In the genomic region with DNA sequence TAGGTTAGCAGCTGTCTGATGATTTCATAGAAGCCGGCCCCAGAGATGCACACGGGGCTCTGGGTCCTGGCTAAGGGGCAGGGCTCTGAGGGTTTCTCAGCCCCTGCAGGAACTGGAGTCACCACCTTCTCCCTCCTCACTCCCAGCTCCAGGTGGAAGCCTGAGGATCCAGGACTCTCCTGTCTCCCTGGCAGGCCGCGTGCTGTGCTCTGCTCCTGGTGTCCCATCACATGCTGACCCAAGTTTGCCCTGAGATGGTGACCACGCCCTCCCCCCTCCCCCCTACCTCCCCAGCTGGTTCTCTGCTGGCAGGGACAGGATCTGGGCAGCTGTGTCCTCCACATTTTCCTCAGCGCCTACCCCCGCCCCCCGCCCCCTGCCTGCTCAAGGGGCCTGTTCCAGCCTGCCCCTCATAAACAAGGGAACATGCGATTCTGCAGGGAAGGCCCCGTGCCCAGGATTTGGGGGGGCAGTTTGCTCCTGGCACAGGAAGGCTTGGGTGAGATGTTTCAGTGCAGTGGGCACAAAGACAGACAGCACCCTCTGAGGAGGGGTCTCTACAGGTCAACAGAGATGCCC, we compare ENCODE assay signal across 23 cellular contexts.
A peak's percentile ranks its signal among the peaks of the same experiment; 100 is the strongest.
DNase-seq lines count a peak whose midpoint lies in the region; ATAC-seq and TF ChIP-seq lines count a peak whose summit lies in the region.
"Had no signal": no experiment of that assay in that cellular context is flagged by ENCODE, and none has a peak within 500 bp of the region (broad histone marks: within the 10 kb centered on the region; RNA-seq: fewer than 3 reads in every experiment).

No MANE protein-coding gene starts in this region.

- WGBS in ovary, 3 donors: 44 to 69% (median 50%) methylated on average over 9 to 10 of the region's 10 CpGs

- peaks cover 49% of the 10 kb centered on the region for H3K4me1 Mint-ChIP-seq in brain
- H3K4me1 Mint-ChIP-seq: activated naive CD4-positive, alpha-beta T cell treated with anti-CD3 and anti-CD28 coated beads, Interleukin-2, amount 50 U/mL, for 24 hours had no signal

- no peak overlapping the region for H3K4me3 ChIP-seq in ovary
- H3K4me3 ChIP-seq: ascending aorta, Peyer's patch, tibial artery had no signal

- H3K27me3 ChIP-seq in ovary: no peaks in the 10 kb centered on the region
- H3K27me3 ChIP-seq: ascending aorta, Peyer's patch, tibial artery had no signal

- H3K4me1 ChIP-seq in ovary (ENCODE audit: insufficient read depth): peaks cover 30% of the 10 kb centered on the region
- H3K4me1 ChIP-seq: ascending aorta, Peyer's patch had no signal

- no peak for TF ChIP-seq EP300 in ovary (IDR thresholded peaks at IDR 0.05)

- DNase-seq in DMS79 treated with DMSO at 0.1 percent for 48 hours (lab: John Stamatoyannopoulos, UW) (peak; percentile 36), NCI-H1105 (lab: John Stamatoyannopoulos, UW) (peak; percentile 64), ovary (peak in 1 of 5 donors; percentile 59), T-helper 9 cell (no peak)
- DNase-seq: activated CD4-positive, CD25-positive, alpha-beta regulatory T cell treated with anti-CD3 and anti-CD28 coated beads, Interleukin-2, amount 50 U/mL, for 72 hours; activated T-cell treated with anti-CD3 and anti-CD28 coated beads, Interleukin-2, amount 50 U/mL, for 48 hours; CD4-positive, alpha-beta T cell; DMS53; H9; kidney glomerular epithelial cell; mesenchymal stem cell; NCI-H146; NCI-H345; Peyer's patch; stimulated activated CD4-positive, alpha-beta T cell treated with anti-CD3 and anti-CD28 coated beads, Interleukin-1b, Interleukin-23, amount 100 ng/mL, for 48 hours; stimulated activated naive CD8-positive, alpha-beta T cell treated with anti-CD3 and anti-CD28 coated beads, Interleukin-15, Interleukin-2, amounts not matched to agents 100 U/mL and 50 U/mL, for 24 hours; tibial artery had no signal

- intact Hi-C loops in ovary (cut with DNase I): no loop called here

- TF ChIP-seq POLR2A in ovary (IDR thresholded peaks at IDR 0.05): no peak

- peaks cover 4% of the 10 kb centered on the region for H3K27me3 Mint-ChIP-seq in brain

- H3K27ac Mint-ChIP-seq in brain: peak overlapping the region; percentile 51 to 78 (median 73)
- H3K27ac Mint-ChIP-seq: activated naive CD4-positive, alpha-beta T cell treated with anti-CD3 and anti-CD28 coated beads, Interleukin-2, amount 50 U/mL, for 24 hours; CD4-positive, alpha-beta T cell; H9; nephron had no signal

- peaks cover 0 to 4% (median 0%) of the 10 kb centered on the region in 5 experiments for H3K9me3 Mint-ChIP-seq in brain
- H3K9me3 Mint-ChIP-seq: activated naive CD4-positive, alpha-beta T cell treated with anti-CD3 and anti-CD28 coated beads, Interleukin-2, amount 50 U/mL, for 24 hours; CD4-positive, alpha-beta T cell; H9; nephron had no signal

- H3K27ac ChIP-seq in ovary: peak overlapping the region; percentile 11 to 70
- H3K27ac ChIP-seq: ascending aorta, Peyer's patch, tibial artery had no signal

- no peaks in the 10 kb centered on the region for H3K36me3 ChIP-seq in ovary
- H3K36me3 ChIP-seq: Peyer's patch had no signal

- H3K4me3 Mint-ChIP-seq in brain: no peak overlapping the region
- H3K4me3 Mint-ChIP-seq: activated naive CD4-positive, alpha-beta T cell treated with anti-CD3 and anti-CD28 coated beads, Interleukin-2, amount 50 U/mL, for 24 hours; CD4-positive, alpha-beta T cell; H9; nephron had no signal

- no peaks in the 10 kb centered on the region for H3K9me3 ChIP-seq in ovary
- H3K9me3 ChIP-seq: ascending aorta, Peyer's patch, tibial artery had no signal

- TF ChIP-seq CTCF in brain (conservative IDR thresholded peaks at IDR 0.05) (no peak), ovary (IDR thresholded peaks at IDR 0.05) (no peak)

- peaks cover 11% of the 10 kb centered on the region for H3K36me3 Mint-ChIP-seq in brain
- H3K36me3 Mint-ChIP-seq: activated naive CD4-positive, alpha-beta T cell treated with anti-CD3 and anti-CD28 coated beads, Interleukin-2, amount 50 U/mL, for 24 hours had no signal

- no peak for ATAC-seq in GM18870 (IDR thresholded peaks at IDR 0.05; ENCODE audit: unreplicated experiment)
- no peak for ATAC-seq in HG02571 (IDR thresholded peaks at IDR 0.05; ENCODE audit: unreplicated experiment)
- ATAC-seq: stimulated activated naive CD8-positive, alpha-beta T cell treated with anti-CD3 and anti-CD28 coated beads, Interleukin-15, Interleukin-2, amounts not matched to agents 100 U/mL and 50 U/mL, for 24 hours had no signal
